17 cellular contexts compared by ENCODE assay signal in genomic region chrX:13533726-13534125, GRCh38. TPM values are rescaled to one million over a fixed set of nuclear protein-coding genes. Genes with fewer than 3 reads are reported as not detected.
A peak's percentile ranks its signal among the peaks of the same experiment; 100 is the strongest.
DNase-seq lines count a peak whose midpoint lies in the region; ATAC-seq and TF ChIP-seq lines count a peak whose summit lies in the region.
"Had no signal": no experiment of that assay in that cellular context is flagged by ENCODE, and none has a peak within 500 bp of the region (broad histone marks: within the 10 kb centered on the region; RNA-seq: fewer than 3 reads in every experiment).

No MANE protein-coding gene starts in this region.

- H2BK12ac ChIP-seq in neuronal stem cell (ENCODE audit: low read length): no peak overlapping the region

- no peak overlapping the region for H3K27ac ChIP-seq in neuronal stem cell (replicated peaks; ENCODE audit: low read length)
- H3K27ac ChIP-seq: brain microvascular endothelial cell, neutrophil, PC-9, tibial nerve had no signal

- no peak overlapping the region for H4K91ac ChIP-seq in neuronal stem cell (ENCODE audit: low read depth, low read length, poor library complexity)

- H3K27ac Mint-ChIP-seq in HFFc6: no peak overlapping the region
- H3K27ac Mint-ChIP-seq: T-helper 2 cell treated with Interferon-gamma antibody and Interleukin-4, amounts not matched to agents 5 μg/mL and 100 μg/mL, for 36 hours had no signal

- H2BK5ac ChIP-seq in neuronal stem cell (ENCODE audit: low read length): no peak overlapping the region

- in situ Hi-C loops in SK-MEL-5 (cut with HindIII; ENCODE audit: low pct_unique_long_range_greater_than_20kb, low sequenced_read_pairs): no loop called here

- no peaks in the 10 kb centered on the region for H3K9me3 Mint-ChIP-seq in HFFc6
- H3K9me3 Mint-ChIP-seq: T-helper 2 cell treated with Interferon-gamma antibody and Interleukin-4, amounts not matched to agents 5 μg/mL and 100 μg/mL, for 36 hours had no signal

- no peaks in the 10 kb centered on the region; the same call in 1 of the 2 replicates for H3K27me3 Mint-ChIP-seq in HFFc6 (ENCODE audit: insufficient read depth)

- no peak overlapping the region for H4K8ac ChIP-seq in neuronal stem cell (ENCODE audit: low read depth, low read length)

- H3K9ac ChIP-seq in neuronal stem cell (ENCODE audit: low read depth, low read length, poor library complexity): no peak overlapping the region

- H3K36me3 Mint-ChIP-seq in HFFc6 (ENCODE audit: low read depth): no peaks in the 10 kb centered on the region

- H3K79me1 ChIP-seq in neuronal stem cell (ENCODE audit: low read depth, low read length): no peaks in the 10 kb centered on the region

- H3K4me2 ChIP-seq in neuronal stem cell (ENCODE audit: insufficient read depth, low read length, poor library complexity, severe bottlenecking): no peak overlapping the region
- H3K4me2 ChIP-seq: PC-9 had no signal

- H2AFZ ChIP-seq in neuronal stem cell (ENCODE audit: low read length): no peak overlapping the region
- H2AFZ ChIP-seq: PC-9 had no signal

- ATAC-seq in GM19455 (IDR thresholded peaks at IDR 0.05; ENCODE audit: unreplicated experiment): no peak

- no peak for TF ChIP-seq CTCF in HFFc6 (IDR thresholded peaks at IDR 0.05)
- TF ChIP-seq CTCF in fibroblast of pulmonary artery (IDR thresholded peaks at IDR 0.05; ENCODE audit: low read length, missing control alignments): no peak
- TF ChIP-seq CTCF in GM20000 (IDR thresholded peaks at IDR 0.05; ENCODE audit: extremely low read depth, missing control alignments): no peak

- H3K14ac ChIP-seq in neuronal stem cell (ENCODE audit: low read length): no peak overlapping the region

- no peak overlapping the region for H2AK5ac ChIP-seq in neuronal stem cell (ENCODE audit: low read depth, low read length)

- no peak overlapping the region for H2BK15ac ChIP-seq in neuronal stem cell (ENCODE audit: low read length)

- WGBS in neuronal stem cell (ENCODE audit: extremely low coverage in 2 of 2, insufficient read length in 2 of 2, insufficient replicate concordance in 1 of 2), 2 donors: no CpG with 5 or more reads among the region's 3 CpGs

- peaks cover 0 to 3% (median 0%) of the 10 kb centered on the region in 3 experiments for H3K27me3 ChIP-seq in neuronal stem cell (ENCODE audit: control insufficient read depth in 3 of 3, insufficient read depth in 3 of 3, low read depth in 1 of 3, low read length in 3 of 3)
- H3K27me3 ChIP-seq: brain microvascular endothelial cell, neutrophil had no signal

- H3K23ac ChIP-seq in neuronal stem cell (ENCODE audit: low read depth, low read length, poor library complexity): no peak overlapping the region

- H3K4me3 ChIP-seq in fibroblast of pulmonary artery (replicated peaks; ENCODE audit: low read depth, low read length): no peak overlapping the region
- H3K4me3 ChIP-seq in neuronal stem cell (ENCODE audit: low read length in 2 of 2): no peak overlapping the region
- H3K4me3 ChIP-seq: PC-9, tibial nerve had no signal

- no peaks in the 10 kb centered on the region for H3K9me3 ChIP-seq in neuronal stem cell (replicated peaks in 1 of 2; ENCODE audit: control insufficient read depth in 2 of 2, insufficient read depth in 1 of 2, low read depth in 1 of 2, low read length in 2 of 2)
- H3K9me3 ChIP-seq: neutrophil, tibial nerve had no signal

- H3K4me1 ChIP-seq in neuronal stem cell (ENCODE audit: control insufficient read depth in 2 of 2, insufficient read depth in 1 of 2, low read depth in 1 of 2, low read length in 2 of 2): no peaks in the 10 kb centered on the region
- H3K4me1 ChIP-seq: tibial nerve had no signal

- H2BK120ac ChIP-seq in neuronal stem cell (ENCODE audit: low read depth, low read length): no peak overlapping the region

- no peaks in the 10 kb centered on the region for H3K36me3 ChIP-seq in neuronal stem cell (replicated peaks in 1 of 2; ENCODE audit: control insufficient read depth in 2 of 2, insufficient read depth in 2 of 2, low read length in 2 of 2)
- H3K36me3 ChIP-seq: brain microvascular endothelial cell, neutrophil, tibial nerve had no signal

- H3K4me3 Mint-ChIP-seq in HFFc6: no peak overlapping the region
- H3K4me3 Mint-ChIP-seq: T-helper 2 cell treated with Interferon-gamma antibody and Interleukin-4, amounts not matched to agents 5 μg/mL and 100 μg/mL, for 36 hours had no signal

- H3K4me1 Mint-ChIP-seq in HFFc6 (ENCODE audit: low read depth): peaks cover 8% of the 10 kb centered on the region

- H3K18ac ChIP-seq in neuronal stem cell (ENCODE audit: low read length): no peak overlapping the region

- DNase-seq in A172 (ENCODE audit: low spot score) (peak; percentile 76), HFFc6 (peak; percentile 48), SK-MEL-5 (ENCODE audit: low read depth, low spot score) (peak; percentile 7), fibroblast of pulmonary artery (ENCODE audit: low read depth) (peak; percentile 11), neuronal stem cell (ENCODE audit: low spot score) (no peak), cerebellum (ENCODE audit: low spot score) (no peak), GM20000 (ENCODE audit: low spot score) (no peak)
- DNase-seq: activated CD4-positive, alpha-beta T cell treated with anti-CD3 and anti-CD28 coated beads, Interleukin-2, amount 50 U/mL, for 4 hours; activated effector memory CD4-positive, alpha-beta T cell treated with Interleukin-2 at 50 U/mL for 16 hours; brain microvascular endothelial cell; NCI-H2227 treated with DMSO at 0.1 percent for 48 hours; PC-9; stimulated activated CD4-positive, alpha-beta T cell treated with anti-CD3 and anti-CD28 coated beads, Interleukin-15, amount 100 ng/mL, for 24 hours had no signal

- no peak overlapping the region for H3K4ac ChIP-seq in neuronal stem cell (ENCODE audit: low read length)

RNA-seq across cellular contexts. Expression of gene EGFL6, which starts 35.7 kb away (rescaled TPM):
- not detected in 2 replicates for total RNA-seq in A172 (2014; rRNA removed; shearing (Covaris generic))
- total RNA-seq in HFFc6 (2021; fragmentation: NEBNext Ultra II Directional; extraction: Animal tissue kit (Norgen Biotek cat#: 25700)): not detected
- not detected in 2 replicates for total RNA-seq in SK-MEL-5 (2014; rRNA removed; shearing (Covaris generic))
- polyA plus RNA-seq in SK-MEL-5 (2015; cell fraction: cytosol; rRNA removed): not detected in 2 replicates
- not detected in 2 replicates for polyA plus RNA-seq in SK-MEL-5 (2015; cell fraction: nucleus; rRNA removed)
- polyA plus RNA-seq in neuronal stem cell (2013, experiment 1 of 2): 1.0 TPM
- 0.94 TPM for polyA plus RNA-seq in neuronal stem cell (2013, experiment 2 of 2)
- total RNA-seq in cerebellum: 2.8 TPM
- total RNA-seq: PC-9, tibial nerve had no signal

Comparison
In these comparisons a context has a peak if more than half of its experiments do, and no peak if none do; other contexts are left out.
1. DNase-seq: peak in A172 (single experiment), HFFc6 (single experiment), SK-MEL-5 (single experiment) and fibroblast of pulmonary artery (single experiment); none in neuronal stem cell (single experiment), cerebellum (single experiment) and GM20000 (single experiment).